24 cellular contexts compared by ENCODE assay signal in the genomic region with DNA sequence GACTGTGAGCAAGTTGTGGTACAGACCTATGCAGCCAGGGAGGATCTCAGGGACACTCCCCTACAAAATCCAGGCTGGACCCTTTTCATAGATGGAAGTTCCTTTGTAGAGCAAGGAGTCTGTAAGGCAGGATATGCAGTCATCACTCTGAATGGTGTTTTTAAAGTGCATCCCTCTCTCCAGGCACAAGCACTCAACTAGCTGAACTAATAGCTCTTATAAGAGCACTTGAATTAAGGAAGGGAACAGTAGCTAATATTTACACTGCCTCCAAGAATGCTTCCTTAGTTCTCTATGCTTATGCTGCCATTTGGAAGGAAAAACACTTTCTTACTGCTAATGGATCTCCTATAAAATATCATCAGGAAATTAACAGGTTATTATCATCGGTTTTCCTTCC.
"Had no signal": no experiment of that assay in that cellular context is flagged by ENCODE, and none has a peak within 500 bp of the region (broad histone marks: within the 10 kb centered on the region; RNA-seq: fewer than 3 reads in every experiment).

No MANE protein-coding gene starts in this region.

- H3K27me3 ChIP-seq: esophagus squamous epithelium, gastroesophageal sphincter, stomach, suprapubic skin, transverse colon, vagina had no signal

- DNase-seq: activated CD4-positive, alpha-beta T cell treated with anti-CD3 and anti-CD28 coated beads, Interleukin-2, amount 10 ng/mL, durations not matched to agents 7 days and 5 days; activated CD4-positive, CD25-positive, alpha-beta regulatory T cell treated with anti-CD3 and anti-CD28 coated beads, Interleukin-2, amount 50 U/mL, for 72 hours; activated CD8-positive, alpha-beta T cell treated with anti-CD3 and anti-CD28 coated beads, Interleukin-2, amount 10 ng/mL, durations not matched to agents 7 days and 5 days; activated gamma-delta T cell; activated naive CD4-positive, alpha-beta T cell treated with anti-CD3 and anti-CD28 coated beads, Interleukin-2, amount 50 U/mL, for 16 hours; activated naive CD8-positive, alpha-beta T cell treated with anti-CD3 and anti-CD28 coated beads, Interleukin-2, amount 50 U/mL, for 24 hours; cerebellar nuclear complex; cortex of kidney; endodermal cell; esophagus squamous epithelium; head of caudate nucleus; left cardiac atrium; naive thymus-derived CD4-positive, alpha-beta T cell; occipital lobe; small intestine; stimulated activated CD4-positive, alpha-beta T cell treated with anti-CD3 and anti-CD28 coated beads, Interleukin-2, amount 100 ng/mL, for 24 hours; stomach; transverse colon had no signal

- H3K27ac ChIP-seq: esophagus squamous epithelium, gastroesophageal sphincter, stomach, suprapubic skin, transverse colon, vagina, WERI-Rb-1 had no signal

- H3K4me3 ChIP-seq: esophagus squamous epithelium, gastroesophageal sphincter, stomach, suprapubic skin, transverse colon, vagina had no signal

- H3K36me3 ChIP-seq: suprapubic skin, transverse colon, vagina, WERI-Rb-1 had no signal

- ATAC-seq: activated CD8-positive, alpha-beta T cell treated with anti-CD3 and anti-CD28 coated beads, Interleukin-2, amount 10 ng/mL, durations not matched to agents 7 days and 5 days; activated naive CD8-positive, alpha-beta T cell treated with anti-CD3 and anti-CD28 coated beads, Interleukin-2, amount 50 U/mL, for 24 hours; gastroesophageal sphincter; left cardiac atrium; naive thymus-derived CD4-positive, alpha-beta T cell; sciatic nerve; stimulated activated memory B cell treated with anti-CD40 and anti-IgM and Interleukin-4, amounts not matched to agents 10 μg/mL and 1 μg/mL and 100 μg/mL, for 72 hours had no signal

- H3K4me1 ChIP-seq: gastroesophageal sphincter, suprapubic skin, vagina had no signal
